ENCODE assay signal across 26 cellular contexts in genomic region chr2:200079356-200079755, GRCh38.
"Had no signal": no experiment of that assay in that cellular context is flagged by ENCODE, and none has a peak within 500 bp of the region (broad histone marks: within the 10 kb centered on the region; RNA-seq: fewer than 3 reads in every experiment).

No MANE protein-coding gene starts in this region.

- H3K36me3 ChIP-seq: neural progenitor cell, ovary, right lobe of liver, sigmoid colon, suprapubic skin, tibial artery, transverse colon, upper lobe of right lung, uterus had no signal

- H3K9ac ChIP-seq: neural progenitor cell, parathyroid adenoma had no signal

- FAIRE-seq: small intestine had no signal

- H3K27me3 ChIP-seq: neural progenitor cell, ovary, right lobe of liver, sigmoid colon, suprapubic skin, testis, tibial artery, transverse colon, upper lobe of right lung, uterus had no signal

- H3K9me3 ChIP-seq: ovary, right lobe of liver, sigmoid colon, suprapubic skin, testis, tibial artery, transverse colon, upper lobe of right lung, uterus had no signal

- H3K4me1 ChIP-seq: parathyroid adenoma, psoas muscle, suprapubic skin, testis, tibial artery, upper lobe of right lung, uterus had no signal

- H3K4me3 ChIP-seq: neural progenitor cell, ovary, psoas muscle, right lobe of liver, sigmoid colon, suprapubic skin, testis, tibial artery, transverse colon, upper lobe of right lung, uterus had no signal

- DNase-seq: natural killer cell; occipital lobe; ovary; posterior cingulate gyrus; psoas muscle; right cardiac atrium; right lobe of liver; sigmoid colon; small intestine; stimulated activated CD4-positive, alpha-beta T cell treated with anti-CD3 and anti-CD28 coated beads, Interleukin-15, amount 100 ng/mL, for 24 hours; stimulated activated CD4-positive, alpha-beta T cell treated with anti-CD3 and anti-CD28 coated beads, Interleukin-2, amount 100 ng/mL, for 24 hours; stimulated activated CD4-positive, alpha-beta T cell treated with anti-CD3 and anti-CD28 coated beads, Interleukin-2, amount 100 ng/mL, for 48 hours; stimulated activated CD4-positive, alpha-beta T cell treated with anti-CD3 and anti-CD28 coated beads, Interleukin-4, amount 100 ng/mL, for 24 hours; stimulated activated naive CD4-positive, alpha-beta T cell; stimulated activated naive CD8-positive, alpha-beta T cell treated with anti-CD3 and anti-CD28 coated beads, Interleukin-15, amount 100 ng/mL, for 72 hours; stimulated activated naive CD8-positive, alpha-beta T cell treated with anti-CD3 and anti-CD28 coated beads, Interleukin-15, Interleukin-2, amounts not matched to agents 100 U/mL and 50 U/mL, for 24 hours; substantia nigra; testis; tibial artery; transverse colon; upper lobe of right lung; uterus had no signal

- H2AFZ ChIP-seq: neural progenitor cell, parathyroid adenoma had no signal

- H3K79me2 ChIP-seq: parathyroid adenoma had no signal

- ATAC-seq: natural killer cell; psoas muscle; right cardiac atrium; right lobe of liver; stimulated activated effector memory CD8-positive, alpha-beta T cell treated with anti-CD3 and anti-CD28 coated beads, Interleukin-12 subunit alpha, Interleukin-12 subunit beta, amount 100 ng/mL, for 72 hours; stimulated activated naive CD8-positive, alpha-beta T cell treated with anti-CD3 and anti-CD28 coated beads, Interleukin-15, amount 100 ng/mL, for 72 hours; stimulated activated naive CD8-positive, alpha-beta T cell treated with anti-CD3 and anti-CD28 coated beads, Interleukin-15, Interleukin-2, amounts not matched to agents 100 U/mL and 50 U/mL, for 24 hours; upper lobe of right lung had no signal

- H3K27ac ChIP-seq: neural progenitor cell, ovary, parathyroid adenoma, psoas muscle, right lobe of liver, sigmoid colon, suprapubic skin, testis, tibial artery, transverse colon, upper lobe of right lung, uterus had no signal
